In genomic region chr6:36642913-36643817, GRCh38 we compare ENCODE assay signal across 1 cellular context.
A peak's percentile ranks its signal among the peaks of the same experiment; 100 is the strongest.
TF ChIP-seq lines count a peak whose summit lies in the region.

No MANE protein-coding gene starts in this region.

TF ChIP-seq in HEK293, 187 proteins besides CTCF, POLR2A, EP300 and RAD21 (continued from another document):
- TF ChIP-seq PATZ1 (tag by site-specific recombination; IDR thresholded peaks at IDR 0.05): peak; percentile 39; the same call in 1 of the 2 replicates
- TF ChIP-seq ZNF239 (tag by site-specific recombination; IDR thresholded peaks at IDR 0.05): no peak
- TF ChIP-seq PRDM6 (tag by site-specific recombination; IDR thresholded peaks at IDR 0.05): no peak
- TF ChIP-seq FEZF1 (tag by site-specific recombination; IDR thresholded peaks at IDR 0.05): no peak
- peak; percentile 95 for TF ChIP-seq ZNF692 (tag by site-specific recombination; IDR thresholded peaks at IDR 0.05)
- TF ChIP-seq PRDM10 (tag by site-specific recombination; IDR thresholded peaks at IDR 0.05): 0 out of 2 replicates have a peak, but pooled peaks have one; percentile 10
- no peak for TF ChIP-seq TRIM28 (IDR thresholded peaks at IDR 0.05; ENCODE audit: borderline replicate concordance, low read length)
- TF ChIP-seq ZIC2 (tag by site-specific recombination; IDR thresholded peaks at IDR 0.05): peak; percentile 89
- 0 out of 2 replicates have a peak, but pooled peaks have one; percentile 6 for TF ChIP-seq EGR2 (tag by site-specific recombination; IDR thresholded peaks at IDR 0.05; ENCODE audit: low read depth)
- no peak for TF ChIP-seq ZNF214 (tag by site-specific recombination; IDR thresholded peaks at IDR 0.05; ENCODE audit: borderline replicate concordance)
- TF ChIP-seq ZNF776 (tag by site-specific recombination; IDR thresholded peaks at IDR 0.05; ENCODE audit: borderline replicate concordance): no peak
- no peak for TF ChIP-seq ZNF394 (tag by site-specific recombination; IDR thresholded peaks at IDR 0.05; ENCODE audit: borderline replicate concordance)
- no peak for TF ChIP-seq ZFP41 (tag by site-specific recombination; IDR thresholded peaks at IDR 0.05; ENCODE audit: borderline replicate concordance)
- peak; percentile 95 for TF ChIP-seq ZFP69B (tag by site-specific recombination; IDR thresholded peaks at IDR 0.05)
- TF ChIP-seq ZNF140 (tag by site-specific recombination; IDR thresholded peaks at IDR 0.05): peak; percentile 96; the same call in 1 of the 2 replicates
- TF ChIP-seq ZNF600 (tag by site-specific recombination; IDR thresholded peaks at IDR 0.05): no peak; the same call in 1 of the 2 replicates
- 0 out of 2 replicates have a peak, but pooled peaks have one; percentile 20 for TF ChIP-seq GLIS2 (tag by site-specific recombination; IDR thresholded peaks at IDR 0.05)
- no peak for TF ChIP-seq ZNF221 (tag by site-specific recombination; IDR thresholded peaks at IDR 0.05; ENCODE audit: borderline replicate concordance)
- TF ChIP-seq ZNF626 (tag by site-specific recombination; IDR thresholded peaks at IDR 0.05): no peak
TF ChIP-seq in HEK293: peak in this region for 12.
